Comparison of ENCODE assay signal across 1 cellular context in the genomic region with DNA sequence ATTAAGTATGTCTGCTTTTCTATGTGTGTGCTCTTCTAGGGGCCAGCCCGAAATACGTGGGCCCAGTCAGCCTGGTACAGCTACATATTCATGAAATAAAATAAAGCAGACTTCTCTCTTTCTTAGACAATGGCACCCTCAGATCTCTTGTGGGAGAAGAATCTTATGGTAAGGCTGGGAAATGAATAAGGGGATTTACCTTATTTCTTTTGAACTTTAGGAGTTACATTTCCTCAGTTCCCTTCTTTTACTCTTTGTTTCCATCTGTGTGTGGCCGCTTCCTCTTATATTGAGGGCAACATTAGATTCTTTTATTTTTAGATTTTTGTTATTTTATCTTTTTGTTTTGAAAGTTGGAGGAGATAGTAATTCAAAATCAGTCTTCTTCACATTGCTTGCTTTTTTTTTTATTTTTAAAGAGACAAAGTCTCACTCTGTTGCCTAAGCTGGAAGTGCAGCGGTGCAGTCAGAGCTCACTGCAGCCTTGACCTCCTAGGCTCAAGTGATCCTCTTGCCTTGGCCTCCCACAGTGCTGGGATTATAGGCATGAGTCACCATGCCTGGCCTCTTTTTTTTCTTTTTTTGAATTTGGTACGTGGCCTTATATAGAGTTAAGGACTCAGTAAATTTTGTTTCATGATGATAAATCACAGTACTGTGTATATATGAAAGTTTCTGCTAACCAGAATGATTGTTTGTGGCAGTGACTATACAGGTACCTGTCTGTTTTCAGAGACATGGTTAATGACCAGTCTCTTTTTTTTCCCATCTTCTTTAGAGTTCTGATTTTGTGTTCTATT.
TF ChIP-seq lines count a peak whose summit lies in the region.

No MANE protein-coding gene starts in this region.

TF ChIP-seq in HEK293, 187 proteins besides CTCF, POLR2A, EP300 and RAD21 (continued from another document and continues in another):
- TF ChIP-seq, protein P1, sequence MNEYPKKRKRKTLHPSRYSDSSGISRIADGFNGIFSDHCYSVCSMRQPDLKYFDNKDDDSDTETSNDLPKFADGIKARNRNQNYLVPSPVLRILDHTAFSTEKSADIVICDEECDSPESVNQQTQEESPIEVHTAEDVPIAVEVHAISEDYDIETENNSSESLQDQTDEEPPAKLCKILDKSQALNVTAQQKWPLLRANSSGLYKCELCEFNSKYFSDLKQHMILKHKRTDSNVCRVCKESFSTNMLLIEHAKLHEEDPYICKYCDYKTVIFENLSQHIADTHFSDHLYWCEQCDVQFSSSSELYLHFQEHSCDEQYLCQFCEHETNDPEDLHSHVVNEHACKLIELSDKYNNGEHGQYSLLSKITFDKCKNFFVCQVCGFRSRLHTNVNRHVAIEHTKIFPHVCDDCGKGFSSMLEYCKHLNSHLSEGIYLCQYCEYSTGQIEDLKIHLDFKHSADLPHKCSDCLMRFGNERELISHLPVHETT (tag by site-specific recombination; IDR thresholded peaks at IDR 0.05): peak; percentile 94
- TF ChIP-seq ZNF426 (tag by site-specific recombination; IDR thresholded peaks at IDR 0.05): no peak
- TF ChIP-seq, protein P2, sequence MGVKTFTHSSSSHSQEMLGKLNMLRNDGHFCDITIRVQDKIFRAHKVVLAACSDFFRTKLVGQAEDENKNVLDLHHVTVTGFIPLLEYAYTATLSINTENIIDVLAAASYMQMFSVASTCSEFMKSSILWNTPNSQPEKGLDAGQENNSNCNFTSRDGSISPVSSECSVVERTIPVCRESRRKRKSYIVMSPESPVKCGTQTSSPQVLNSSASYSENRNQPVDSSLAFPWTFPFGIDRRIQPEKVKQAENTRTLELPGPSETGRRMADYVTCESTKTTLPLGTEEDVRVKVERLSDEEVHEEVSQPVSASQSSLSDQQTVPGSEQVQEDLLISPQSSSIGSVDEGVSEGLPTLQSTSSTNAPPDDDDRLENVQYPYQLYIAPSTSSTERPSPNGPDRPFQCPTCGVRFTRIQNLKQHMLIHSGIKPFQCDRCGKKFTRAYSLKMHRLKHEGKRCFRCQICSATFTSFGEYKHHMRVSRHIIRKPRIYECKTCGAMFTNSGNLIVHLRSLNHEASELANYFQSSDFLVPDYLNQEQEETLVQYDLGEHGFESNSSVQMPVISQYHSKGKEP (tag by site-specific recombination; IDR thresholded peaks at IDR 0.05): peak; percentile 93
- TF ChIP-seq ZNF169 (tag by site-specific recombination; IDR thresholded peaks at IDR 0.05): no peak
- TF ChIP-seq ZNF529 (tag by site-specific recombination; IDR thresholded peaks at IDR 0.05; ENCODE audit: insufficient replicate concordance): peak; percentile 11
- TF ChIP-seq, protein P3, sequence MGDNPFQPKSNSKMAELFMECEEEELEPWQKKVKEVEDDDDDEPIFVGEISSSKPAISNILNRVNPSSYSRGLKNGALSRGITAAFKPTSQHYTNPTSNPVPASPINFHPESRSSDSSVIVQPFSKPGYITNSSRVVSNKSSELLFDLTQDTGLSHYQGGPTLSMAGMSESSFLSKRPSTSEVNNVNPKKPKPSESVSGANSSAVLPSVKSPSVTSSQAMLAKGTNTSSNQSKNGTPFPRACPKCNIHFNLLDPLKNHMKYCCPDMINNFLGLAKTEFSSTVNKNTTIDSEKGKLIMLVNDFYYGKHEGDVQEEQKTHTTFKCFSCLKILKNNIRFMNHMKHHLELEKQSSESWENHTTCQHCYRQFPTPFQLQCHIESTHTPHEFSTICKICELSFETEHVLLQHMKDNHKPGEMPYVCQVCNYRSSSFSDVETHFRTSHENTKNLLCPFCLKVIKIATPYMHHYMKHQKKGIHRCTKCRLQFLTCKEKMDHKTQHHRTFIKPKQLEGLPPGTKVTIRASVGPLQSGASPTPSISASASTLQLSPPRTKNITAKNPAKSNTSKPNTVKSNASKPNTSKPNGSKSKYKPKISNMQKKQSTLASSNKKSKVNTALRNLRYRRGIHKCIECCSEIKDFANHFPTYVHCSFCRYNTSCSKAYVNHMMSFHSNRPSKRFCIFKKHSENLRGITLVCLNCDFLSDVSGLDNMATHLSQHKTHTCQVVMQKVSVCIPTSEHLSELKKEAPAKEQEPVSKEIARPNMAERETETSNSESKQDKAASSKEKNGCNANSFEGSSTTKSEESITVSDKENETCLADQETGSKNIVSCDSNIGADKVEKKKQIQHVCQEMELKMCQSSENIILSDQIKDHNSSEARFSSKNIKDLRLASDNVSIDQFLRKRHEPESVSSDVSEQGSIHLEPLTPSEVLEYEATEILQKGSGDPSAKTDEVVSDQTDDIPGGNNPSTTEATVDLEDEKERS (tag by site-specific recombination; IDR thresholded peaks at IDR 0.05): peak; percentile 80; the same call in 1 of the 2 replicates
- TF ChIP-seq ZBTB21 (tag by site-specific recombination; IDR thresholded peaks at IDR 0.05): peak; percentile 57; the same call in 1 of the 2 replicates
- peak; percentile 68 for TF ChIP-seq ZNF600 (tag by site-specific recombination; IDR thresholded peaks at IDR 0.05)
- TF ChIP-seq FEZF1 (tag by site-specific recombination; IDR thresholded peaks at IDR 0.05): peak; percentile 82
- TF ChIP-seq ZNF132 (tag by site-specific recombination; IDR thresholded peaks at IDR 0.05; ENCODE audit: borderline replicate concordance): no peak
- no peak for TF ChIP-seq SALL2 (tag by site-specific recombination; IDR thresholded peaks at IDR 0.05; ENCODE audit: borderline replicate concordance)
- TF ChIP-seq, protein P4, sequence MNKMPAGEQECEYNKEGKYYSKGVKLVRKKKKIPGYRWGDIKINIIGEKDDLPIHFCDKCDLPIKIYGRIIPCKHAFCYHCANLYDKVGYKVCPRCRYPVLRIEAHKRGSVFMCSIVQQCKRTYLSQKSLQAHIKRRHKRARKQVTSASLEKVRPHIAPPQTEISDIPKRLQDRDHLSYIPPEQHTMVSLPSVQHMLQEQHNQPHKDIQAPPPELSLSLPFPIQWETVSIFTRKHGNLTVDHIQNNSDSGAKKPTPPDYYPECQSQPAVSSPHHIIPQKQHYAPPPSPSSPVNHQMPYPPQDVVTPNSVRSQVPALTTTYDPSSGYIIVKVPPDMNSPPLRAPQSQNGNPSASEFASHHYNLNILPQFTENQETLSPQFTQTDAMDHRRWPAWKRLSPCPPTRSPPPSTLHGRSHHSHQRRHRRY (tag by site-specific recombination; IDR thresholded peaks at IDR 0.05): no peak
- TF ChIP-seq IKZF3 (tag by site-specific recombination; IDR thresholded peaks at IDR 0.05): peak; percentile 78
- peak; percentile 73 for TF ChIP-seq KLF8 (tag by site-specific recombination; IDR thresholded peaks at IDR 0.05)
- no peak for TF ChIP-seq ZNF112 (tag by site-specific recombination; IDR thresholded peaks at IDR 0.05)
- no peak for TF ChIP-seq ZFP3 (tag by site-specific recombination; IDR thresholded peaks at IDR 0.05; ENCODE audit: low read depth)
- no peak for TF ChIP-seq RBAK (tag by site-specific recombination; IDR thresholded peaks at IDR 0.05)
- 0 out of 2 replicates have a peak, but pooled peaks have one; percentile 26 for TF ChIP-seq ZNF184 (tag by site-specific recombination; IDR thresholded peaks at IDR 0.05)
- TF ChIP-seq, protein P5, sequence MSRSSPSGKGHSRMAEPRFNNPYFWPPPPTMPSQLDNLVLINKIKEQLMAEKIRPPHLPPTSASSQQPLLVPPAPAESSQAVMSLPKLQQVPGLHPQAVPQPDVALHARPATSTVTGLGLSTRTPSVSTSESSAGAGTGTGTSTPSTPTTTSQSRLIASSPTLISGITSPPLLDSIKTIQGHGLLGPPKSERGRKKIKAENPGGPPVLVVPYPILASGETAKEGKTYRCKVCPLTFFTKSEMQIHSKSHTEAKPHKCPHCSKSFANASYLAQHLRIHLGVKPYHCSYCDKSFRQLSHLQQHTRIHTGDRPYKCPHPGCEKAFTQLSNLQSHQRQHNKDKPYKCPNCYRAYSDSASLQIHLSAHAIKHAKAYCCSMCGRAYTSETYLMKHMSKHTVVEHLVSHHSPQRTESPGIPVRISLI (tag by site-specific recombination; IDR thresholded peaks at IDR 0.05): peak; percentile 100
- TF ChIP-seq ZNF830 (tag by site-specific recombination; IDR thresholded peaks at IDR 0.05; ENCODE audit: low read depth): no peak
- TF ChIP-seq, protein P6, sequence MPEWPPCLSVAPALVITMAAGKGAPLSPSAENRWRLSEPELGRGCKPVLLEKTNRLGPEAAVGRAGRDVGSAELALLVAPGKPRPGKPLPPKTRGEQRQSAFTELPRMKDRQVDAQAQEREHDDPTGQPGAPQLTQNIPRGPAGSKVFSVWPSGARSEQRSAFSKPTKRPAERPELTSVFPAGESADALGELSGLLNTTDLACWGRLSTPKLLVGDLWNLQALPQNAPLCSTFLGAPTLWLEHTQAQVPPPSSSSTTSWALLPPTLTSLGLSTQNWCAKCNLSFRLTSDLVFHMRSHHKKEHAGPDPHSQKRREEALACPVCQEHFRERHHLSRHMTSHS (tag by site-specific recombination; IDR thresholded peaks at IDR 0.05): no peak
- TF ChIP-seq KLF9 (tag by site-specific recombination; IDR thresholded peaks at IDR 0.05; ENCODE audit: low read depth): 0 out of 2 replicates have a peak, but pooled peaks have one; percentile 21
- TF ChIP-seq ZNF596 (tag by site-specific recombination; IDR thresholded peaks at IDR 0.05): no peak
- TF ChIP-seq SCRT2 (tag by site-specific recombination; IDR thresholded peaks at IDR 0.05): peak; percentile 42
- no peak for TF ChIP-seq REPIN1 (tag by site-specific recombination; IDR thresholded peaks at IDR 0.05; ENCODE audit: low read depth)
- peak; percentile 93 for TF ChIP-seq SP7 (tag by site-specific recombination; IDR thresholded peaks at IDR 0.05)
- peak; percentile 21 for TF ChIP-seq SETDB1 (IDR thresholded peaks at IDR 0.05; ENCODE audit: insufficient read length, low read length)
- peak; percentile 58; the same call in 1 of the 2 replicates for TF ChIP-seq OVOL3 (tag by site-specific recombination; IDR thresholded peaks at IDR 0.05)
- peak; percentile 75 for TF ChIP-seq ZFP69B (tag by site-specific recombination; IDR thresholded peaks at IDR 0.05)
- TF ChIP-seq ZNF664 (tag by site-specific recombination; IDR thresholded peaks at IDR 0.05): no peak
- peak; percentile 66 for TF ChIP-seq ZNF843 (tag by site-specific recombination; IDR thresholded peaks at IDR 0.05)
- TF ChIP-seq ZNF202 (tag by site-specific recombination; IDR thresholded peaks at IDR 0.05; ENCODE audit: borderline replicate concordance): peak; percentile 76; the same call in 1 of the 2 replicates
- TF ChIP-seq, protein P7, sequence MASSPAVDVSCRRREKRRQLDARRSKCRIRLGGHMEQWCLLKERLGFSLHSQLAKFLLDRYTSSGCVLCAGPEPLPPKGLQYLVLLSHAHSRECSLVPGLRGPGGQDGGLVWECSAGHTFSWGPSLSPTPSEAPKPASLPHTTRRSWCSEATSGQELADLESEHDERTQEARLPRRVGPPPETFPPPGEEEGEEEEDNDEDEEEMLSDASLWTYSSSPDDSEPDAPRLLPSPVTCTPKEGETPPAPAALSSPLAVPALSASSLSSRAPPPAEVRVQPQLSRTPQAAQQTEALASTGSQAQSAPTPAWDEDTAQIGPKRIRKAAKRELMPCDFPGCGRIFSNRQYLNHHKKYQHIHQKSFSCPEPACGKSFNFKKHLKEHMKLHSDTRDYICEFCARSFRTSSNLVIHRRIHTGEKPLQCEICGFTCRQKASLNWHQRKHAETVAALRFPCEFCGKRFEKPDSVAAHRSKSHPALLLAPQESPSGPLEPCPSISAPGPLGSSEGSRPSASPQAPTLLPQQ (tag by site-specific recombination; IDR thresholded peaks at IDR 0.05): no peak; the same call in 1 of the 2 replicates
- 0 out of 2 replicates have a peak, but pooled peaks have one; percentile 12 for TF ChIP-seq ZNF223 (tag by site-specific recombination; IDR thresholded peaks at IDR 0.05)
- TF ChIP-seq ZNF10 (tag by site-specific recombination; IDR thresholded peaks at IDR 0.05): no peak
- peak; percentile 85 for TF ChIP-seq ZNF2 (tag by site-specific recombination; IDR thresholded peaks at IDR 0.05)
- TF ChIP-seq YY1 (tag by site-specific recombination; IDR thresholded peaks at IDR 0.05): no peak
- TF ChIP-seq OSR2 (tag by site-specific recombination; IDR thresholded peaks at IDR 0.05): peak; percentile 49; the same call in 1 of the 2 replicates
- peak; percentile 88 for TF ChIP-seq ZEB2 (tag by site-specific recombination; IDR thresholded peaks at IDR 0.05)
- TF ChIP-seq KLF10 (tag by site-specific recombination; IDR thresholded peaks at IDR 0.05): peak; percentile 48
- peak; percentile 93 for TF ChIP-seq ZFP37 (tag by site-specific recombination; IDR thresholded peaks at IDR 0.05)
- TF ChIP-seq, protein P8, sequence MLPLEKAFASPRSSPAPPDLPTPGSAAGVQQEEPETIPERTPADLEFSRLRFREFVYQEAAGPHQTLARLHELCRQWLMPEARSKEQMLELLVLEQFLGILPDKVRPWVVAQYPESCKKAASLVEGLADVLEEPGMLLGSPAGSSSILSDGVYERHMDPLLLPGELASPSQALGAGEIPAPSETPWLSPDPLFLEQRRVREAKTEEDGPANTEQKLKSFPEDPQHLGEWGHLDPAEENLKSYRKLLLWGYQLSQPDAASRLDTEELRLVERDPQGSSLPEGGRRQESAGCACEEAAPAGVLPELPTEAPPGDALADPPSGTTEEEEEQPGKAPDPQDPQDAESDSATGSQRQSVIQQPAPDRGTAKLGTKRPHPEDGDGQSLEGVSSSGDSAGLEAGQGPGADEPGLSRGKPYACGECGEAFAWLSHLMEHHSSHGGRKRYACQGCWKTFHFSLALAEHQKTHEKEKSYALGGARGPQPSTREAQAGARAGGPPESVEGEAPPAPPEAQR (tag by site-specific recombination; IDR thresholded peaks at IDR 0.05): no peak
- peak; percentile 77 for TF ChIP-seq ZNF366 (tag by site-specific recombination; conservative IDR thresholded peaks at IDR 0.05)
- no peak for TF ChIP-seq ZNF560 (tag by site-specific recombination; IDR thresholded peaks at IDR 0.05; ENCODE audit: borderline replicate concordance)
- no peak for TF ChIP-seq ZNF785 (tag by site-specific recombination; IDR thresholded peaks at IDR 0.05)
- TF ChIP-seq, protein P9, sequence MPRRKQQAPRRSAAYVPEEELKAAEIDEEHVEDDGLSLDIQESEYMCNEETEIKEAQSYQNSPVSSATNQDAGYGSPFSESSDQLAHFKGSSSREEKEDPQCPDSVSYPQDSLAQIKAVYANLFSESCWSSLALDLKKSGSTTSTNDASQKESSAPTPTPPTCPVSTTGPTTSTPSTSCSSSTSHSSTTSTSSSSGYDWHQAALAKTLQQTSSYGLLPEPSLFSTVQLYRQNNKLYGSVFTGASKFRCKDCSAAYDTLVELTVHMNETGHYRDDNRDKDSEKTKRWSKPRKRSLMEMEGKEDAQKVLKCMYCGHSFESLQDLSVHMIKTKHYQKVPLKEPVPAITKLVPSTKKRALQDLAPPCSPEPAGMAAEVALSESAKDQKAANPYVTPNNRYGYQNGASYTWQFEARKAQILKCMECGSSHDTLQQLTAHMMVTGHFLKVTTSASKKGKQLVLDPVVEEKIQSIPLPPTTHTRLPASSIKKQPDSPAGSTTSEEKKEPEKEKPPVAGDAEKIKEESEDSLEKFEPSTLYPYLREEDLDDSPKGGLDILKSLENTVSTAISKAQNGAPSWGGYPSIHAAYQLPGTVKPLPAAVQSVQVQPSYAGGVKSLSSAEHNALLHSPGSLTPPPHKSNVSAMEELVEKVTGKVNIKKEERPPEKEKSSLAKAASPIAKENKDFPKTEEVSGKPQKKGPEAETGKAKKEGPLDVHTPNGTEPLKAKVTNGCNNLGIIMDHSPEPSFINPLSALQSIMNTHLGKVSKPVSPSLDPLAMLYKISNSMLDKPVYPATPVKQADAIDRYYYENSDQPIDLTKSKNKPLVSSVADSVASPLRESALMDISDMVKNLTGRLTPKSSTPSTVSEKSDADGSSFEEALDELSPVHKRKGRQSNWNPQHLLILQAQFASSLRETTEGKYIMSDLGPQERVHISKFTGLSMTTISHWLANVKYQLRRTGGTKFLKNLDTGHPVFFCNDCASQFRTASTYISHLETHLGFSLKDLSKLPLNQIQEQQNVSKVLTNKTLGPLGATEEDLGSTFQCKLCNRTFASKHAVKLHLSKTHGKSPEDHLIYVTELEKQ (tag by site-specific recombination; IDR thresholded peaks at IDR 0.05; ENCODE audit: borderline replicate concordance): peak; percentile 87
